8 cellular contexts compared by ENCODE assay signal in genomic region chr2:148020036-148020357, GRCh38. TPM values are rescaled to one million over a fixed set of nuclear protein-coding genes. Genes with fewer than 3 reads are reported as not detected.
DNase-seq lines count a peak whose midpoint lies in the region; ATAC-seq, FAIRE-seq and TF ChIP-seq lines count a peak whose summit lies in the region.

No MANE protein-coding gene starts in this region.

- FAIRE-seq in D721Med (lab: Jason Lieb, UNC): no peak

- CTCF ChIA-PET in HEK293 (lab: Yijun Ruan, JAX): interaction anchor here (0.8 to 2.1 kb wide), 3 partner anchors 16 to 489 kb away, joined by 3 to 11 read pairs (median 7); no protein-coding TSS in a partner anchor

- intact Hi-C loops in CD14-positive monocyte (cut with micrococcal nuclease): loop anchor here in 1 of 2 donors (5.0 kb wide), 1 partner anchor 622 kb away; the partner anchor contains the start of gene EPC2

- peak overlapping the region; percentile 100 for H3K4me3 Mint-ChIP-seq in CD14-positive monocyte

- no peaks in the 10 kb centered on the region for H3K27me3 Mint-ChIP-seq in CD14-positive monocyte (ENCODE audit: low read depth in 3 of 3)

- H3K9me3 Mint-ChIP-seq in CD14-positive monocyte: no peaks in the 10 kb centered on the region

- H3K4me1 Mint-ChIP-seq in CD14-positive monocyte: peaks cover 43% of the 10 kb centered on the region

- DNase-seq in CD14-positive monocyte (ENCODE audit: low spot score) (no peak), foreskin keratinocyte (no peak), skeletal muscle cell (ENCODE audit: low read depth) (peak; percentile 4), NAMALWA (ENCODE audit: low spot score) (no peak), D721Med (ENCODE audit: insufficient read length, low spot score) (no peak)

- H3K4me3 ChIP-seq in HEK293 (ENCODE audit: low read depth, low read length) (peak overlapping the region; percentile 72), skeletal muscle cell (ENCODE audit: low read depth, low read length) (peak overlapping the region; percentile 70)

- H3K36me3 ChIP-seq in HEK293 (ENCODE audit: control insufficient read depth in 2 of 2, insufficient read depth in 1 of 2, low read length in 2 of 2): no peaks in the 10 kb centered on the region

- H3K27ac ChIP-seq in HEK293 (ENCODE audit: extremely low read depth, low read depth, low read length) (peak overlapping the region; percentile 88), VCaP (peak overlapping the region; percentile 88), foreskin keratinocyte (peak overlapping the region; percentile 56)

- no peaks in the 10 kb centered on the region for H3K9me3 ChIP-seq in HEK293 (ENCODE audit: control insufficient read depth, insufficient read depth, low read depth, low read length)

- TF ChIP-seq CTCF in CD14-positive monocyte (IDR thresholded peaks at IDR 0.05) (no peak), HEK293 (tag by site-specific recombination; IDR thresholded peaks at IDR 0.05) (no peak), VCaP (conservative IDR thresholded peaks at IDR 0.05) (no peak), foreskin keratinocyte (conservative IDR thresholded peaks at IDR 0.05) (no peak), D721Med (IDR thresholded peaks at IDR 0.05; ENCODE audit: insufficient read depth, missing control alignments) (no peak)

- H3K36me3 Mint-ChIP-seq in CD14-positive monocyte: peaks cover 0 to 3% of the 10 kb centered on the region in 2 donors

- ATAC-seq in foreskin keratinocyte (peak; percentile 21), GM21737 (IDR thresholded peaks at IDR 0.05; ENCODE audit: unreplicated experiment) (no peak)

- POLR2A ChIA-PET in HEK293 (lab: Yijun Ruan, JAX): interaction anchor here (1.0 to 2.1 kb wide), 10 partner anchors 9 to 489 kb away, joined by 3 to 13 read pairs (median 6); no protein-coding TSS in a partner anchor

- H3K27me3 ChIP-seq in foreskin keratinocyte: no peaks in the 10 kb centered on the region

- H3K27ac Mint-ChIP-seq in CD14-positive monocyte: peak overlapping the region; percentile 96 to 99 (median 98)

- H3K4me1 ChIP-seq in HEK293 (ENCODE audit: control insufficient read depth, insufficient read depth, low read length): peaks cover 10% of the 10 kb centered on the region
- H3K4me1 ChIP-seq in foreskin keratinocyte: peaks cover 5% of the 10 kb centered on the region

TF ChIP-seq in HEK293, 187 proteins besides CTCF, POLR2A, EP300 and RAD21:
- no peak for TF ChIP-seq SP7 (tag by site-specific recombination; IDR thresholded peaks at IDR 0.05)
- no peak for TF ChIP-seq ZNF707 (tag by site-specific recombination; IDR thresholded peaks at IDR 0.05)
- no peak for TF ChIP-seq ZNF549 (tag by site-specific recombination; IDR thresholded peaks at IDR 0.05)
- peak; percentile 56; the same call in 1 of the 2 replicates for TF ChIP-seq ZBTB48 (tag by site-specific recombination; IDR thresholded peaks at IDR 0.05)

RNA-seq across cellular contexts. Expression of gene ORC4, which starts 0.5 kb away (rescaled TPM):
- polyA plus RNA-seq in CD14-positive monocyte: 10 to 100 TPM; 30.2 to 34.0 TPM
- 26.8 and 26.9 TPM in 2 replicates for total RNA-seq in foreskin keratinocyte
- 11.2 and 14.4 TPM in 2 replicates for polyA plus RNA-seq in foreskin keratinocyte

RNA-seq across cellular contexts. Expression of gene MBD5, which starts 0.9 kb away (rescaled TPM):
- polyA plus RNA-seq in CD14-positive monocyte (1 to 10 TPM; 2.3 to 3.5 TPM), foreskin keratinocyte (3.8 and 6.2 TPM in 2 replicates)
- 8.9 and 11.2 TPM in 2 replicates for total RNA-seq in foreskin keratinocyte
